In genomic region chr12:72368298-72368697, GRCh38 we compare ENCODE assay signal across 26 cellular contexts.
"Had no signal": no experiment of that assay in that cellular context is flagged by ENCODE, and none has a peak within 500 bp of the region (broad histone marks: within the 10 kb centered on the region; RNA-seq: fewer than 3 reads in every experiment).

No MANE protein-coding gene starts in this region.

- H3K36me3 ChIP-seq: ascending aorta, brain microvascular endothelial cell, cardiac muscle cell had no signal

- H3K9me3 ChIP-seq: ascending aorta had no signal

- ATAC-seq: activated naive CD4-positive, alpha-beta T cell treated with anti-CD3 and anti-CD28 coated beads, Interleukin-2, amount 50 U/mL, for 72 hours; activated naive CD8-positive, alpha-beta T cell treated with anti-CD3 and anti-CD28 coated beads, Interleukin-2, amount 50 U/mL, for 24 hours; activated T-cell treated with anti-CD3 and anti-CD28 coated beads, Interleukin-2, amount 50 U/mL, for 4 hours; PC-3; T-cell had no signal

- DNase-seq: activated CD4-positive, alpha-beta memory T cell treated with anti-CD3 and anti-CD28 coated beads for 36 hours; activated CD4-positive, alpha-beta T cell treated with anti-CD3 and anti-CD28 coated beads, Interleukin-2, amount 10 ng/mL, durations not matched to agents 7 days and 5 days; activated CD4-positive, CD25-positive, alpha-beta regulatory T cell; activated CD8-positive, alpha-beta memory T cell treated with anti-CD3 and anti-CD28 coated beads for 24 hours; activated effector memory CD4-positive, alpha-beta T cell treated with anti-CD3 and anti-CD28 coated beads, Interleukin-2, amount 50 U/mL, for 16 hours; activated naive CD4-positive, alpha-beta T cell treated with Interleukin-2 at 50 U/mL for 16 hours; activated naive CD8-positive, alpha-beta T cell treated with anti-CD3 and anti-CD28 coated beads, Interleukin-2, amount 50 U/mL, for 24 hours; activated T-cell treated with anti-CD3 and anti-CD28 coated beads, Interleukin-2, amount 50 U/mL, for 4 hours; amniotic stem cell; brain microvascular endothelial cell; KBM-7; MV-4-11; NCI-H1092 treated with DMSO at 0.1 percent for 48 hours; NCI-H1417 treated with DMSO at 0.1 percent for 48 hours; NCI-H1694; NCI-H2029 treated with DMSO at 0.1 percent for 48 hours; NCI-H510A treated with DMSO at 0.1 percent for 48 hours; PC-3; T-cell; T-helper 2 cell; T1000 had no signal

- H3K4me1 ChIP-seq: ascending aorta had no signal

- H3K27ac ChIP-seq: ascending aorta, brain microvascular endothelial cell, cardiac muscle cell had no signal

- H3K4me3 ChIP-seq: ascending aorta, cardiac muscle cell had no signal

- FAIRE-seq: RCC 7860, TTC549 had no signal

- H3K27me3 ChIP-seq: ascending aorta, brain microvascular endothelial cell, cardiac muscle cell had no signal
